9 cellular contexts compared by ENCODE assay signal in the genomic region with DNA sequence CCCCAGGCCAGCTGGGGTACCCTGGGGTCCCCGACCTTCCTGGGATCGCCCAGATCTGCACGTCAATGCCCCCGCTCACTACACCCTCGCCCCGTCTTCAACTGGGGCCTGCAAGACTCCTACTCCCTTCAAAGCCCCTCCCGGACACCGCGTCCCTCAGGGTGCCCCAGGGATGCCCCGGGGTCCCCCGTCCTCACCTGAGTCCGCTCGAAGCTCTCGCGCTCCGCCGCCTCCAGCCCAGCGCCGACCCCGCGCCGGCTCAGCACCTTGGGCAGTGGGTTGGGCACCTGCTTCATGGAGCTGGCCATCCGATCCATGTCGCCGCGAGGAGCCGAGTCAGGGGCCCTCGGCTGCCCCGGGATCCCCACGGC. TPM values are rescaled to one million over a fixed set of nuclear protein-coding genes. Genes with fewer than 3 reads are reported as not detected.
DNase-seq lines count a peak whose midpoint lies in the region; ATAC-seq, FAIRE-seq and TF ChIP-seq lines count a peak whose summit lies in the region.
"Had no signal": no experiment of that assay in that cellular context is flagged by ENCODE, and none has a peak within 500 bp of the region (broad histone marks: within the 10 kb centered on the region; RNA-seq: fewer than 3 reads in every experiment).

A gene (minus strand): TSS at position 338 of the 371 bp plus-strand sequence. CDS start 21 bp downstream, at position 317.

- TF ChIP-seq POLR2A in NB4 (IDR thresholded peaks at IDR 0.05; ENCODE audit: extremely low read depth, insufficient read length), result peak; percentile 27
- no peak for TF ChIP-seq POLR2A in GM12891 (IDR thresholded peaks at IDR 0.05; ENCODE audit: low read depth, low read length)

- FAIRE-seq in GM12891 (lab: Jason Lieb, UNC), result no peak
- FAIRE-seq: colon had no signal

- no peaks in the 10 kb centered on the region for H3K9me3 ChIP-seq in endodermal cell (ENCODE audit: control insufficient read depth, low read length)

- ATAC-seq in GM21367 (IDR thresholded peaks at IDR 0.05; ENCODE audit: unreplicated experiment) (peak; percentile 6), GM19455 (IDR thresholded peaks at IDR 0.05; ENCODE audit: unreplicated experiment) (no peak)
- peak; percentile 0 to 12 for ATAC-seq in naive thymus-derived CD8-positive, alpha-beta T cell

- no peaks in the 10 kb centered on the region for H3K9me3 Mint-ChIP-seq in endodermal cell
- H3K9me3 Mint-ChIP-seq in naive thymus-derived CD8-positive, alpha-beta T cell, result no peaks in the 10 kb centered on the region

- H3K27ac ChIP-seq in endodermal cell (ENCODE audit: low read depth, low read length), result no peak within 1 kb of the TSS

- H3K36me3 ChIP-seq in endodermal cell (ENCODE audit: control insufficient read depth, insufficient read depth, low read length), result no peaks in the 10 kb centered on the region

- no peaks in the 10 kb centered on the region for H3K4me1 ChIP-seq in endodermal cell (ENCODE audit: control insufficient read depth, insufficient read depth, low read length)

- no peak for TF ChIP-seq CTCF in NB4 (IDR thresholded peaks at IDR 0.05; ENCODE audit: low read depth, low read length)
- no peak for TF ChIP-seq CTCF in endodermal cell (conservative IDR thresholded peaks at IDR 0.05)

- peak within 1 kb of the TSS; percentile 4 for H3K9ac ChIP-seq in endodermal cell (ENCODE audit: extremely low read depth, low read length, poor library complexity, severe bottlenecking)

- peaks cover 20% of the 10 kb centered on the region for H3K4me1 Mint-ChIP-seq in endodermal cell
- peaks cover 9 to 41% (median 18%) of the 10 kb centered on the region in 4 donors for H3K4me1 Mint-ChIP-seq in naive thymus-derived CD8-positive, alpha-beta T cell

- H3K27me3 ChIP-seq in endodermal cell (ENCODE audit: control insufficient read depth, insufficient read depth, low read length, poor library complexity, severe bottlenecking), result peaks cover 16% of the 10 kb centered on the region

- POLR2A ChIA-PET in naive thymus-derived CD8-positive, alpha-beta T cell (lab: Charles Lee), result interaction anchor here (0.7 to 1.6 kb wide), 2 partner anchors 9 to 17 kb away, joined by 3 to 5 read pairs; no protein-coding TSS in a partner anchor

- H3K27ac Mint-ChIP-seq in endodermal cell, result peak within 1 kb of the TSS; percentile 89
- peak within 1 kb of the TSS; percentile 83 to 99 (median 97) for H3K27ac Mint-ChIP-seq in naive thymus-derived CD8-positive, alpha-beta T cell

- 0 to 1% methylated on average over 14 to 30 of the region's 30 CpGs for WGBS in endodermal cell (ENCODE audit: insufficient coverage in 1 of 2, insufficient read length in 1 of 2), 2 experiments

- peak within 1 kb of the TSS; percentile 86 for H3K4me3 Mint-ChIP-seq in endodermal cell
- peak within 1 kb of the TSS; percentile 91 to 100 (median 98) for H3K4me3 Mint-ChIP-seq in naive thymus-derived CD8-positive, alpha-beta T cell

- H3K36me3 Mint-ChIP-seq in endodermal cell (ENCODE audit: low read depth), result no peaks in the 10 kb centered on the region
- no peaks in the 10 kb centered on the region for H3K36me3 Mint-ChIP-seq in naive thymus-derived CD8-positive, alpha-beta T cell

- no peak for DNase-seq in NB4 (ENCODE audit: low read depth)
- DNase-seq in endodermal cell, result no peak
- DNase-seq in naive thymus-derived CD8-positive, alpha-beta T cell, result no peak
- DNase-seq in DMS79 treated with DMSO at 0.1 percent for 48 hours (lab: John Stamatoyannopoulos, UW), result no peak
- no peak for DNase-seq in glomerular visceral epithelial cell (ENCODE audit: extremely low spot score)
- DNase-seq in GM12891 (ENCODE audit: insufficient read length, low spot score), result no peak

- peaks cover 29% of the 10 kb centered on the region for H3K27me3 Mint-ChIP-seq in endodermal cell (ENCODE audit: insufficient read depth)
- peaks cover 0 to 6% (median 2%) of the 10 kb centered on the region in 5 donors for H3K27me3 Mint-ChIP-seq in naive thymus-derived CD8-positive, alpha-beta T cell

- H3K4me3 ChIP-seq in NB4 (ENCODE audit: low read depth, low read length) (peak within 1 kb of the TSS; percentile 74), endodermal cell (ENCODE audit: low read length) (peak within 1 kb of the TSS; percentile 87)

TF ChIP-seq in GM12891, 5 proteins besides CTCF, POLR2A, EP300 and RAD21:
- TF ChIP-seq POU2F2 (IDR thresholded peaks at IDR 0.05; ENCODE audit: low read depth, low read length), result no peak
- TF ChIP-seq TAF1 (IDR thresholded peaks at IDR 0.05; ENCODE audit: low read depth, low read length), result no peak
- no peak for TF ChIP-seq POLR2AphosphoS5 (IDR thresholded peaks at IDR 0.05; ENCODE audit: low read depth, low read length)
- TF ChIP-seq SPI1 (IDR thresholded peaks at IDR 0.05; ENCODE audit: low read depth, low read length), result no peak
- no peak for TF ChIP-seq PAX5 (IDR thresholded peaks at IDR 0.05; ENCODE audit: insufficient read depth, low read length, severe bottlenecking)

RNA-seq across cellular contexts. Expression of the gene that starts here (rescaled TPM):
- total RNA-seq in endodermal cell, result 10 to 100 TPM; 64.7 to 70.0 TPM
- polyA plus RNA-seq in endodermal cell (2013, experiment 1 of 2), result 44.6 TPM
- polyA plus RNA-seq in endodermal cell (2013, experiment 2 of 2), result 41.5 TPM
- total RNA-seq in naive thymus-derived CD8-positive, alpha-beta T cell, result 1 to 10 TPM; 1.6 to 2.1 TPM
- 1 to 10 TPM in 1 of 3 donors, under 1 TPM in 2; 0.13 to 2.0 (median 0.34) TPM for polyA plus RNA-seq in naive thymus-derived CD8-positive, alpha-beta T cell
- polyA plus RNA-seq in GM12891 (2012; ENCODE audit: low read depth, missing spikeins), result 1.6 TPM

Comparison
In these comparisons a context has a peak if more than half of its experiments do, and no peak if none do; other contexts are left out.
1. RNA of the gene that starts here (total RNA-seq): 64.7 to 70.0 TPM in endodermal cell; 1.6 to 2.1 TPM in naive thymus-derived CD8-positive, alpha-beta T cell; every median in the first group is over 10 times any median in the second.